8 cellular contexts compared by ENCODE assay signal in genomic region chr6:106547961-106548453, GRCh38.
DNase-seq lines count a peak whose midpoint lies in the region; ATAC-seq and TF ChIP-seq lines count a peak whose summit lies in the region.

No MANE protein-coding gene starts in this region.

- H3K27me3 Mint-ChIP-seq in IgD-negative memory B cell: no peaks in the 10 kb centered on the region
- H3K27me3 Mint-ChIP-seq in activated CD4-positive, alpha-beta T cell treated with anti-CD3 and anti-CD28 coated beads, Interleukin-2, amount 10 ng/mL, durations not matched to agents 7 days and 5 days: no peaks in the 10 kb centered on the region
- H3K27me3 Mint-ChIP-seq in stimulated activated memory B cell treated with anti-CD40 and anti-IgM and Interleukin-4, amounts not matched to agents 10 μg/mL and 1 μg/mL and 100 μg/mL, for 72 hours: no peaks in the 10 kb centered on the region

- CTCF ChIA-PET in activated CD4-positive, alpha-beta T cell treated with anti-CD3 and anti-CD28 coated beads, Interleukin-2, amount 10 ng/mL, durations not matched to agents 7 days and 5 days (lab: Charles Lee): no interaction called here

- peaks cover 25% of the 10 kb centered on the region for H3K36me3 Mint-ChIP-seq in IgD-negative memory B cell
- peaks cover 80% of the 10 kb centered on the region for H3K36me3 Mint-ChIP-seq in activated CD4-positive, alpha-beta T cell treated with anti-CD3 and anti-CD28 coated beads, Interleukin-2, amount 10 ng/mL, durations not matched to agents 7 days and 5 days (ENCODE audit: low read depth)
- peaks cover 53% of the 10 kb centered on the region for H3K36me3 Mint-ChIP-seq in stimulated activated memory B cell treated with anti-CD40 and anti-IgM and Interleukin-4, amounts not matched to agents 10 μg/mL and 1 μg/mL and 100 μg/mL, for 72 hours

- H3K4me3 Mint-ChIP-seq in IgD-negative memory B cell: peak overlapping the region in 1 of 4 donors; percentile 74
- no peak overlapping the region for H3K4me3 Mint-ChIP-seq in activated CD4-positive, alpha-beta T cell treated with anti-CD3 and anti-CD28 coated beads, Interleukin-2, amount 10 ng/mL, durations not matched to agents 7 days and 5 days
- no peak overlapping the region for H3K4me3 Mint-ChIP-seq in stimulated activated memory B cell treated with anti-CD40 and anti-IgM and Interleukin-4, amounts not matched to agents 10 μg/mL and 1 μg/mL and 100 μg/mL, for 72 hours

- no peak for ATAC-seq in stimulated activated memory B cell treated with anti-CD40 and anti-IgM and Interleukin-4, amounts not matched to agents 10 μg/mL and 1 μg/mL and 100 μg/mL, for 72 hours
- ATAC-seq in GM18861 (IDR thresholded peaks at IDR 0.05; ENCODE audit: unreplicated experiment): no peak
- ATAC-seq in GM21390 (IDR thresholded peaks at IDR 0.05; ENCODE audit: unreplicated experiment): no peak

- POLR2A ChIA-PET in activated CD4-positive, alpha-beta T cell treated with anti-CD3 and anti-CD28 coated beads, Interleukin-2, amount 10 ng/mL, durations not matched to agents 7 days and 5 days (lab: Charles Lee): no interaction called here

- H3K27ac Mint-ChIP-seq in IgD-negative memory B cell: peak overlapping the region; percentile 88 to 99 (median 93)
- peak overlapping the region; percentile 1 for H3K27ac Mint-ChIP-seq in activated CD4-positive, alpha-beta T cell treated with anti-CD3 and anti-CD28 coated beads, Interleukin-2, amount 10 ng/mL, durations not matched to agents 7 days and 5 days
- H3K27ac Mint-ChIP-seq in stimulated activated memory B cell treated with anti-CD40 and anti-IgM and Interleukin-4, amounts not matched to agents 10 μg/mL and 1 μg/mL and 100 μg/mL, for 72 hours: peak overlapping the region; percentile 95

- H3K9me3 Mint-ChIP-seq in IgD-negative memory B cell: no peaks in the 10 kb centered on the region
- peaks cover 2% of the 10 kb centered on the region for H3K9me3 Mint-ChIP-seq in activated CD4-positive, alpha-beta T cell treated with anti-CD3 and anti-CD28 coated beads, Interleukin-2, amount 10 ng/mL, durations not matched to agents 7 days and 5 days
- no peaks in the 10 kb centered on the region for H3K9me3 Mint-ChIP-seq in stimulated activated memory B cell treated with anti-CD40 and anti-IgM and Interleukin-4, amounts not matched to agents 10 μg/mL and 1 μg/mL and 100 μg/mL, for 72 hours

- H3K4me3 ChIP-seq in fibroblast of villous mesenchyme (ENCODE audit: low read depth, low read length): no peak overlapping the region

- peak; percentile 8 for TF ChIP-seq CTCF in fibroblast of villous mesenchyme (IDR thresholded peaks at IDR 0.05; ENCODE audit: insufficient read depth, low read depth, low read length)

- DNase-seq in activated CD4-positive, alpha-beta T cell treated with anti-CD3 and anti-CD28 coated beads, Interleukin-2, amount 10 ng/mL, durations not matched to agents 7 days and 5 days: peak; percentile 19
- DNase-seq in fibroblast of villous mesenchyme (ENCODE audit: low read depth): peak; percentile 83
- no peak for DNase-seq in NCI-H1417 treated with DMSO at 0.1 percent for 48 hours (lab: John Stamatoyannopoulos, UW)
- DNase-seq in iPS-NIHi11 (ENCODE audit: low spot score): no peak

- H3K4me1 Mint-ChIP-seq in IgD-negative memory B cell: peaks cover 32 to 34% (median 34%) of the 10 kb centered on the region in 3 donors
- peaks cover 39% of the 10 kb centered on the region for H3K4me1 Mint-ChIP-seq in activated CD4-positive, alpha-beta T cell treated with anti-CD3 and anti-CD28 coated beads, Interleukin-2, amount 10 ng/mL, durations not matched to agents 7 days and 5 days
- peaks cover 27% of the 10 kb centered on the region for H3K4me1 Mint-ChIP-seq in stimulated activated memory B cell treated with anti-CD40 and anti-IgM and Interleukin-4, amounts not matched to agents 10 μg/mL and 1 μg/mL and 100 μg/mL, for 72 hours

Comparison
In these comparisons a context has a peak if more than half of its experiments do, and no peak if none do; other contexts are left out.
1. H3K27ac Mint-ChIP-seq: peak in every context shown above with its lines; median percentile 95 in stimulated activated memory B cell treated with anti-CD40 and anti-IgM and Interleukin-4, amounts not matched to agents 10 μg/mL and 1 μg/mL and 100 μg/mL, for 72 hours; 93 in IgD-negative memory B cell; 1 in activated CD4-positive, alpha-beta T cell treated with anti-CD3 and anti-CD28 coated beads, Interleukin-2, amount 10 ng/mL, durations not matched to agents 7 days and 5 days.
2. DNase-seq: peak in activated CD4-positive, alpha-beta T cell treated with anti-CD3 and anti-CD28 coated beads, Interleukin-2, amount 10 ng/mL, durations not matched to agents 7 days and 5 days (single experiment) and fibroblast of villous mesenchyme (single experiment); none in NCI-H1417 treated with DMSO at 0.1 percent for 48 hours (single experiment) and iPS-NIHi11 (single experiment).